ENCODE assay signal across 31 cellular contexts in the genomic region with DNA sequence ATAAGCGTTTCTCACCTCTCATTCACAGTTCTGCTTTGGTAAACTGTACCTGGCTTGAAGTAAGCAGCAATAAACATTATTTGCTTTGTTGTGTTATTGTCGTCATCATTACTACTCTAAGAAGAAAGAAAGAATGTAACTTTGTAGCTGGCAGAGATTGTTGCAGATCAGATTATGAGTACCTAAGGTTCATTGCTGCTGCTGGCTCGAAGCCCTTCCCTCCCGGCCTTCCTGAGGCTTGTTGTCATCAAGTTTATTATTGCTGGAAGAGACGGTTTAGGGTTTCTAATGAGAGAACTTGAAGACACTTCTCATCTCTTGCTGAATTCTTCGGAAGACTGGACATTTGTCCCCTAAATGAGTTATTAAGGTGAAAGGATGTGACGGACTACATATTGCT.
"Had no signal": no experiment of that assay in that cellular context is flagged by ENCODE, and none has a peak within 500 bp of the region (broad histone marks: within the 10 kb centered on the region; RNA-seq: fewer than 3 reads in every experiment).

No MANE protein-coding gene starts in this region.

- H3K36me3 ChIP-seq: gastrocnemius medialis, ovary, prostate gland, sigmoid colon, suprapubic skin, transverse colon had no signal

- ATAC-seq: gastrocnemius medialis; stimulated activated memory B cell treated with anti-CD40 and anti-IgM and Interleukin-4, amounts not matched to agents 10 μg/mL and 1 μg/mL and 100 μg/mL, for 72 hours; stimulated activated naive CD8-positive, alpha-beta T cell treated with anti-CD3 and anti-CD28 coated beads, Interleukin-15, amount 100 ng/mL, for 72 hours; T-helper 17 cell had no signal

- H3K4me3 ChIP-seq: gastrocnemius medialis, hepatocyte, ovary, prostate gland, sigmoid colon, smooth muscle cell, suprapubic skin, transverse colon had no signal

- H3K4me1 ChIP-seq: prostate gland, sigmoid colon, suprapubic skin, transverse colon had no signal

- H3K4me2 ChIP-seq: hepatocyte, smooth muscle cell had no signal

- DNase-seq: activated CD4-positive, alpha-beta memory T cell treated with anti-CD3 and anti-CD28 coated beads for 36 hours; activated CD4-positive, alpha-beta T cell treated with anti-CD3 and anti-CD28 coated beads, Interleukin-2, amount 10 ng/mL, durations not matched to agents 24 days and 14 days; activated CD4-positive, CD25-positive, alpha-beta regulatory T cell treated with anti-CD3 and anti-CD28 coated beads, Interleukin-2, amount 50 U/mL, for 72 hours; activated CD8-positive, alpha-beta memory T cell treated with anti-CD3 and anti-CD28 coated beads, Interleukin-2, amount 50 U/mL, for 48 hours; activated gamma-delta T cell; activated naive CD4-positive, alpha-beta T cell treated with anti-CD3 and anti-CD28 coated beads, Interleukin-2, amount 10 ng/mL, durations not matched to agents 7 days and 5 days; activated naive CD8-positive, alpha-beta T cell treated with anti-CD3 and anti-CD28 coated beads, Interleukin-2, amount 10 ng/mL, durations not matched to agents 7 days and 5 days; activated T-cell treated with anti-CD3 and anti-CD28 coated beads, Interleukin-2, amount 50 U/mL, for 24 hours; amygdala; dermis blood vessel endothelial cell; effector CD8-positive, alpha-beta T cell; gastrocnemius medialis; islet precursor cell; mammary epithelial cell; ovary; retina; sigmoid colon; stimulated activated CD4-positive, alpha-beta T cell treated with anti-CD3 and anti-CD28 coated beads, Interleukin-1b, Interleukin-23, amount 100 ng/mL, for 48 hours; stimulated activated CD4-positive, alpha-beta T cell treated with anti-CD3 and anti-CD28 coated beads, Interleukin-4, amount 100 ng/mL, for 4 hours; stimulated activated CD8-positive, alpha-beta memory T cell treated with anti-CD3 and anti-CD28 coated beads, Interleukin-4, amount 100 ng/mL, for 48 hours; stimulated activated naive CD8-positive, alpha-beta T cell treated with anti-CD3 and anti-CD28 coated beads, Interleukin-15, amount 100 ng/mL, for 72 hours; T-helper 17 cell; T1000; transverse colon; WERI-Rb-1 had no signal

- FAIRE-seq: endometrium had no signal

- H3K27ac ChIP-seq: gastrocnemius medialis, hepatocyte, ovary, prostate gland, sigmoid colon, suprapubic skin, transverse colon, WERI-Rb-1 had no signal

- H2AFZ ChIP-seq: hepatocyte had no signal

- H3K79me2 ChIP-seq: hepatocyte had no signal

- H3K27me3 ChIP-seq: gastrocnemius medialis, hepatocyte, ovary, sigmoid colon, transverse colon had no signal

- H3K9me3 ChIP-seq: gastrocnemius medialis, ovary, prostate gland, sigmoid colon, suprapubic skin, transverse colon had no signal
